In genomic region chr1:203776636-203777035, GRCh38 we compare ENCODE assay signal across 12 cellular contexts. TPM values are rescaled to one million over a fixed set of nuclear protein-coding genes. Genes with fewer than 3 reads are reported as not detected.
A peak's percentile ranks its signal among the peaks of the same experiment; 100 is the strongest.
DNase-seq lines count a peak whose midpoint lies in the region; ATAC-seq and TF ChIP-seq lines count a peak whose summit lies in the region.
"Had no signal": no experiment of that assay in that cellular context is flagged by ENCODE, and none has a peak within 500 bp of the region (broad histone marks: within the 10 kb centered on the region; RNA-seq: fewer than 3 reads in every experiment).

No MANE protein-coding gene starts in this region.

- intact Hi-C loops in activated CD4-positive, alpha-beta T cell treated with anti-CD3 and anti-CD28 coated beads for 36 hours (cut with DNase I, micrococcal nuclease) = no loop called here
- intact Hi-C loops in sciatic nerve (cut with DNase I) = no loop called here

- H3K36me3 Mint-ChIP-seq in activated CD4-positive, alpha-beta T cell treated with anti-CD3 and anti-CD28 coated beads for 36 hours (ENCODE audit: low read depth) = peaks cover 42% of the 10 kb centered on the region
- H3K36me3 Mint-ChIP-seq in activated CD4-positive, alpha-beta T cell treated with anti-CD3 and anti-CD28 coated beads, Interleukin-2, amount 10 ng/mL, durations not matched to agents 7 days and 5 days (ENCODE audit: low read depth) = peaks cover 42% of the 10 kb centered on the region

- no peak for TF ChIP-seq POLR2A in Peyer's patch (IDR thresholded peaks at IDR 0.05)

- peaks cover 12% of the 10 kb centered on the region for H3K4me1 Mint-ChIP-seq in activated CD4-positive, alpha-beta T cell treated with anti-CD3 and anti-CD28 coated beads for 36 hours
- H3K4me1 Mint-ChIP-seq in activated CD4-positive, alpha-beta T cell treated with anti-CD3 and anti-CD28 coated beads, Interleukin-2, amount 10 ng/mL, durations not matched to agents 7 days and 5 days = peaks cover 3% of the 10 kb centered on the region

- H3K9me3 Mint-ChIP-seq in activated CD4-positive, alpha-beta T cell treated with anti-CD3 and anti-CD28 coated beads for 36 hours (ENCODE audit: low read depth) = no peaks in the 10 kb centered on the region
- H3K9me3 Mint-ChIP-seq in activated CD4-positive, alpha-beta T cell treated with anti-CD3 and anti-CD28 coated beads, Interleukin-2, amount 10 ng/mL, durations not matched to agents 7 days and 5 days = no peaks in the 10 kb centered on the region

- no peaks in the 10 kb centered on the region for H3K27me3 Mint-ChIP-seq in activated CD4-positive, alpha-beta T cell treated with anti-CD3 and anti-CD28 coated beads for 36 hours
- H3K27me3 Mint-ChIP-seq in activated CD4-positive, alpha-beta T cell treated with anti-CD3 and anti-CD28 coated beads, Interleukin-2, amount 10 ng/mL, durations not matched to agents 7 days and 5 days = no peaks in the 10 kb centered on the region

- CTCF ChIA-PET in activated CD4-positive, alpha-beta T cell treated with anti-CD3 and anti-CD28 coated beads for 36 hours (lab: Charles Lee) = interaction anchor here (1.0 to 1.2 kb wide), 5 partner anchors 11 to 75 kb away, joined by 3 to 10 read pairs (median 3); no protein-coding TSS in a partner anchor
- CTCF ChIA-PET in activated CD4-positive, alpha-beta T cell treated with anti-CD3 and anti-CD28 coated beads, Interleukin-2, amount 10 ng/mL, durations not matched to agents 7 days and 5 days (lab: Charles Lee) = interaction anchor here (0.8 to 1.4 kb wide), 3 partner anchors 12 to 62 kb away, joined by 3 to 4 read pairs (median 4); partner anchors contain the start of gene LAX1

- ATAC-seq in activated CD4-positive, alpha-beta T cell treated with anti-CD3 and anti-CD28 coated beads for 36 hours = peak; percentile 23
- ATAC-seq in foreskin keratinocyte = no peak
- ATAC-seq in sciatic nerve = peak; percentile 55
- no peak for ATAC-seq in HG02588 (IDR thresholded peaks at IDR 0.05; ENCODE audit: unreplicated experiment)

- no peak overlapping the region for H3K4me3 Mint-ChIP-seq in activated CD4-positive, alpha-beta T cell treated with anti-CD3 and anti-CD28 coated beads for 36 hours
- no peak overlapping the region for H3K4me3 Mint-ChIP-seq in activated CD4-positive, alpha-beta T cell treated with anti-CD3 and anti-CD28 coated beads, Interleukin-2, amount 10 ng/mL, durations not matched to agents 7 days and 5 days

- H3K4me1 ChIP-seq in Peyer's patch (no peaks in the 10 kb centered on the region), foreskin keratinocyte (no peaks in the 10 kb centered on the region)

- H3K27me3 ChIP-seq in Peyer's patch (no peaks in the 10 kb centered on the region), foreskin keratinocyte (no peaks in the 10 kb centered on the region)
- H3K27me3 ChIP-seq: cardiac muscle cell had no signal

- no peak overlapping the region for H3K27ac ChIP-seq in Peyer's patch
- no peak overlapping the region for H3K27ac ChIP-seq in foreskin keratinocyte
- H3K27ac ChIP-seq: cardiac muscle cell had no signal

- no peak overlapping the region for H3K4me3 ChIP-seq in Peyer's patch
- H3K4me3 ChIP-seq: cardiac muscle cell had no signal

- TF ChIP-seq CTCF in Peyer's patch (IDR thresholded peaks at IDR 0.05) (peak in 5 of 6 experiments; percentile 14 to 52 (median 39)), foreskin keratinocyte (conservative IDR thresholded peaks at IDR 0.05) (peak; percentile 53)

- no peak for DNase-seq in activated CD4-positive, alpha-beta T cell treated with anti-CD3 and anti-CD28 coated beads for 36 hours
- DNase-seq in activated CD4-positive, alpha-beta T cell treated with anti-CD3 and anti-CD28 coated beads, Interleukin-2, amount 10 ng/mL, durations not matched to agents 7 days and 5 days = no peak
- DNase-seq in Peyer's patch (peak in 1 of 3 donors; percentile 49), foreskin keratinocyte (no peak), sciatic nerve (ENCODE audit: low spot score) (no peak), H4 (ENCODE audit: low spot score) (no peak), NCI-H1105 treated with DMSO at 0.1 percent for 48 hours (lab: John Stamatoyannopoulos, UW) (no peak)
- DNase-seq: activated CD4-positive, CD25-positive, alpha-beta regulatory T cell; NCI-H345 had no signal

- no peaks in the 10 kb centered on the region for H3K9me3 ChIP-seq in Peyer's patch

- H3K27ac Mint-ChIP-seq in activated CD4-positive, alpha-beta T cell treated with anti-CD3 and anti-CD28 coated beads for 36 hours = peak overlapping the region; percentile 74
- H3K27ac Mint-ChIP-seq in activated CD4-positive, alpha-beta T cell treated with anti-CD3 and anti-CD28 coated beads, Interleukin-2, amount 10 ng/mL, durations not matched to agents 7 days and 5 days = no peak overlapping the region

- H3K36me3 ChIP-seq in Peyer's patch = no peaks in the 10 kb centered on the region
- H3K36me3 ChIP-seq: cardiac muscle cell had no signal

- POLR2A ChIA-PET in activated CD4-positive, alpha-beta T cell treated with anti-CD3 and anti-CD28 coated beads for 36 hours (lab: Charles Lee) = interaction anchor here (1.0 kb wide), 1 partner anchor 11 kb away, joined by 4 read pairs; the partner anchor contains the start of gene LAX1
- POLR2A ChIA-PET in activated CD4-positive, alpha-beta T cell treated with anti-CD3 and anti-CD28 coated beads, Interleukin-2, amount 10 ng/mL, durations not matched to agents 7 days and 5 days (lab: Charles Lee) = no interaction called here

RNA-seq across cellular contexts. Expression of gene LAX1, which starts 11.7 kb away (rescaled TPM):
- 10 to 100 TPM; 20.6 TPM for total RNA-seq in activated CD4-positive, alpha-beta T cell treated with anti-CD3 and anti-CD28 coated beads for 36 hours
- total RNA-seq in activated CD4-positive, alpha-beta T cell treated with anti-CD3 and anti-CD28 coated beads, Interleukin-2, amount 10 ng/mL, durations not matched to agents 7 days and 5 days = 10 to 100 TPM; 18.9 to 20.5 TPM
- 1 to 10 TPM; 1.6 to 9.9 (median 2.7) TPM for total RNA-seq in Peyer's patch
- total RNA-seq in foreskin keratinocyte = 0.07 TPM in 2 replicates
- polyA plus RNA-seq in foreskin keratinocyte = 0.03 TPM in 2 replicates
- 1.6 TPM for total RNA-seq in sciatic nerve
- total RNA-seq in H4 (2014; rRNA removed; shearing (Covaris generic)) = not detected in 2 replicates
- total RNA-seq: cardiac muscle cell had no signal
- polyA plus RNA-seq: BJ had no signal

RNA-seq across cellular contexts. Expression of gene ZBED6, which starts 18.8 kb away (rescaled TPM):
- 10 to 100 TPM; 16.4 to 19.3 TPM for total RNA-seq in activated CD4-positive, alpha-beta T cell treated with anti-CD3 and anti-CD28 coated beads for 36 hours
- 10 to 100 TPM; 18.9 to 19.4 TPM for total RNA-seq in activated CD4-positive, alpha-beta T cell treated with anti-CD3 and anti-CD28 coated beads, Interleukin-2, amount 10 ng/mL, durations not matched to agents 7 days and 5 days
- total RNA-seq in Peyer's patch (10 to 100 TPM; 30.1 to 45.2 (median 38.2) TPM), foreskin keratinocyte (18.8 and 20.1 TPM in 2 replicates), sciatic nerve (52.3 TPM)
- polyA plus RNA-seq in foreskin keratinocyte = 0.03 and 0.08 TPM in 2 replicates
- 7.1 and 8.0 TPM in 2 replicates for total RNA-seq in H4 (2014; rRNA removed; shearing (Covaris generic))

RNA-seq across cellular contexts. Expression of gene ZC3H11A, which starts 18.8 kb away (rescaled TPM):
- total RNA-seq in activated CD4-positive, alpha-beta T cell treated with anti-CD3 and anti-CD28 coated beads for 36 hours = 100 to 1,000 TPM in 1 of 2 experiments, 10 to 100 TPM in 1; 92.8 to 112 TPM
- total RNA-seq in activated CD4-positive, alpha-beta T cell treated with anti-CD3 and anti-CD28 coated beads, Interleukin-2, amount 10 ng/mL, durations not matched to agents 7 days and 5 days = 10 to 100 TPM; 83.6 to 97.8 TPM
- 100 to 1,000 TPM in 2 of 4 donors, 10 to 100 TPM in 2; 78.2 to 122 (median 101) TPM for total RNA-seq in Peyer's patch
- 85.1 and 87.6 TPM in 2 replicates for total RNA-seq in foreskin keratinocyte
- 27.1 and 32.6 TPM in 2 replicates for polyA plus RNA-seq in foreskin keratinocyte
- 84.7 TPM for total RNA-seq in sciatic nerve
- total RNA-seq in H4 (2014; rRNA removed; shearing (Covaris generic)) = 52.5 and 69.9 TPM in 2 replicates

Comparison
In these comparisons a context has a peak if more than half of its experiments do, and no peak if none do; other contexts are left out.
1. ATAC-seq: peak in activated CD4-positive, alpha-beta T cell treated with anti-CD3 and anti-CD28 coated beads for 36 hours (single experiment) and sciatic nerve (single experiment); none in foreskin keratinocyte (single experiment) and HG02588 (single experiment).